11 cellular contexts compared by ENCODE assay signal in the genomic region with DNA sequence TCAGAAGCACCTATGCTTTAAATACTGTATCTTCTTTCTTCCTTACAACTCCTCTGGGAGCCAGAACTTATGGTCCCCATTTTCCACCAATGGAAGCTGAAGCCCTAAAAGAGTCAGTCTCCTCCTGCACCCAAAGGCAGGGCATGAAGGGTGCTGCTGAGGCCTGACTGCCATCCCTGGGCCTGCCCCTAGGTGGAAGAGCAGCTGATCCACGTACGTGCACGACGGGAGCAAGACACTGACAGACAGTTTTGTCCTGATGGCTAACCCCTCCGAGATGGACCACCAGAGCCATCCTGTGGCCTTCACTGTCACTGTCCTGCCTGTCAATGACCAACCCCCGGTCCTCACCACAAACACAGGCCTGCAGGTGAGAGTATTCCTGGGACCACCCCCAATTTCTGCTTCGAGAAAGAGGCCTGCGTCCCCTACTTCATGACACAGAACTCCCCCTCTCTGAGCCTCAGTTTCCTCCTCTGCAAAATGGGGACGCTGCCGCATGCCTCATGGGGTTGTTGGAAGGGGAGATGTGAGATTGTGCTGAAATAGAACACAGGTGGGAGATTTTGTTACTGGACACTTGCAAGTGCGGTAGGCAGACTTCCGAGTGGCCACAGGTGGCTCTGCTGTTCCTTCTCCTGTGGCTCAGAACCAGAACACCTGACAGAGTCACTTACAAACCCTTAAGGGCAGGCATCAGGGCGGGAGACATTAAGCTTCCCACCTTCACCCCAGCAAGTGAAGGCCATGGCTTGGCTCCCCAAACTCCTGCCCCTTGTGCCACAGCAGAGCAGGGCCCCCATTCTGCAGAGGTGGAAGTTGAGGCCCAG.
DNase-seq lines count a peak whose midpoint lies in the region; ATAC-seq, FAIRE-seq and TF ChIP-seq lines count a peak whose summit lies in the region.
"Had no signal": no experiment of that assay in that cellular context is flagged by ENCODE, and none has a peak within 500 bp of the region (broad histone marks: within the 10 kb centered on the region; RNA-seq: fewer than 3 reads in every experiment).

No MANE protein-coding gene starts in this region.

- TF ChIP-seq CTCF in DND-41 (IDR thresholded peaks at IDR 0.05; ENCODE audit: borderline replicate concordance, extremely low read depth, low read length, poor library complexity, severe bottlenecking) (peak; percentile 33), astrocyte of the cerebellum (IDR thresholded peaks at IDR 0.05; ENCODE audit: low read depth, low read length, missing control alignments) (peak; percentile 35), lower lobe of right lung (IDR thresholded peaks at IDR 0.05) (no peak)

- no peaks in the 10 kb centered on the region for H3K9me3 ChIP-seq in DND-41 (ENCODE audit: insufficient read depth, low read length, severe bottlenecking)
- no peaks in the 10 kb centered on the region for H3K9me3 ChIP-seq in lower lobe of right lung
- H3K9me3 ChIP-seq: pancreas had no signal

- FAIRE-seq in H54 (lab: Jason Lieb, UNC), result no peak
- FAIRE-seq: colon, pancreas had no signal

- no peak for TF ChIP-seq POLR2A in H54 (IDR thresholded peaks at IDR 0.05; ENCODE audit: low read depth, low read length)

- in situ Hi-C loops in astrocyte of the cerebellum (cut with HindIII; ENCODE audit: low sequenced_read_pairs), result no loop called here

- DNase-seq in DND-41 (no peak), H7 (peak; percentile 68), astrocyte of the cerebellum (ENCODE audit: low read depth) (no peak), lower lobe of right lung (peak; percentile 23), H54 (ENCODE audit: insufficient read length, low spot score) (no peak), LoVo (ENCODE audit: low spot score) (no peak)
- DNase-seq: activated CD4-positive, alpha-beta T cell treated with anti-CD3 and anti-CD28 coated beads, Interleukin-2, amount 50 U/mL, for 4 hours; NCI-H226 had no signal

- intact Hi-C loops in lower lobe of right lung (cut with DNase I), result no loop called here

- H3K4me1 ChIP-seq in DND-41 (ENCODE audit: insufficient read depth, low read length) (no peaks in the 10 kb centered on the region), lower lobe of right lung (no peaks in the 10 kb centered on the region)
- H3K4me1 ChIP-seq: pancreas had no signal

- no peak overlapping the region for H3K9ac ChIP-seq in DND-41 (ENCODE audit: low read depth, low read length)

- no peaks in the 10 kb centered on the region for H3K79me2 ChIP-seq in DND-41 (ENCODE audit: insufficient read depth, low read length)

- H3K27me3 ChIP-seq in DND-41 (ENCODE audit: insufficient read depth, low read length, poor library complexity) (no peaks in the 10 kb centered on the region), H7 (ENCODE audit: control insufficient read depth, insufficient read depth, low read length) (no peaks in the 10 kb centered on the region), lower lobe of right lung (ENCODE audit: low read depth) (no peaks in the 10 kb centered on the region)
- H3K27me3 ChIP-seq: pancreas had no signal

- no peak overlapping the region for H2AFZ ChIP-seq in DND-41 (ENCODE audit: low read depth, low read length)

- no peak overlapping the region for H3K27ac ChIP-seq in DND-41 (ENCODE audit: low read length)
- no peak overlapping the region for H3K27ac ChIP-seq in lower lobe of right lung
- H3K27ac ChIP-seq: pancreas had no signal

- H3K4me2 ChIP-seq in DND-41 (ENCODE audit: insufficient read depth, low read length), result no peak overlapping the region

- ATAC-seq in DND-41 (ENCODE audit: insufficient read depth, low read depth) (no peak), lower lobe of right lung (no peak), GM19328 (IDR thresholded peaks at IDR 0.05; ENCODE audit: unreplicated experiment) (no peak)

- H3K36me3 ChIP-seq in DND-41 (ENCODE audit: insufficient read depth, low read length) (no peaks in the 10 kb centered on the region), H7 (replicated peaks; ENCODE audit: control insufficient read depth, insufficient read depth, low read length) (no peaks in the 10 kb centered on the region), lower lobe of right lung (no peaks in the 10 kb centered on the region)
- H3K36me3 ChIP-seq: pancreas had no signal

- H3K4me3 ChIP-seq in DND-41 (ENCODE audit: low read depth in 1 of 2, low read length in 2 of 2) (no peak overlapping the region), H7 (ENCODE audit: insufficient read depth, low read depth, low read length) (no peak overlapping the region), astrocyte of the cerebellum (ENCODE audit: low read depth, low read length) (no peak overlapping the region), lower lobe of right lung (no peak overlapping the region)
- H3K4me3 ChIP-seq: pancreas had no signal

- H4K20me1 ChIP-seq in DND-41 (ENCODE audit: insufficient read depth, low read length), result 0 out of 2 replicates have a peak, but pooled peaks cover 4% of the 10 kb centered on the region

Comparison
In these comparisons a context has a peak if more than half of its experiments do, and no peak if none do; other contexts are left out.
1. DNase-seq: peak in H7 (single experiment) and lower lobe of right lung (single experiment); none in DND-41 (single experiment), astrocyte of the cerebellum (single experiment), H54 (single experiment) and LoVo (single experiment).